18 cellular contexts compared by ENCODE assay signal in the genomic region with DNA sequence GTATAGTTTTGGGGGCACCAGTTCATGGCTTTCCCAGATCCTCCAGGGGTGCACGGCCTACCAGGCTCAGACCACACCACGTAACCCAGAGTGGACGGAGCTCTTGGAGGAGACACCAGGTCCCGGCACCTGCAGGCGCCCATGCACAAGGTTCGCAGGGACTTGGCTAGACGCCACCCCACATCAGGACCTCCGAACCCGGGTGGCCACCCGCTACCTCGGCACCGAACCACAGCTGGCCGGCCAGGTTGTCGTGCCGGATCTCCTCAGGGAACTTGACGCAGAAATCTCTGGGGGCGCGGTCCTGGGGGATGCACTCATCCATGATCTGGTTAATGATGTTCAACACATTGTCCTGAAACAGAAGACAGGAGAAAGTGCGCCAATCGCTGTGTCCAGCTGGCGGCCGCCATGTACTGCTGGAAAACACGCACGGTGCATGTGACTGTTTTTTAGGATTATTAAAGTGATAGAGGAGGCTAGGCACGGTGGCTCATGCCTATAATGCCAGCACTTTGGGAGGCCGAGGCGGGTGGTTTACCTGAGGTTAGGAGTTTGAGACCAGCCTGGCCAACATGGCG.
DNase-seq lines count a peak whose midpoint lies in the region; ATAC-seq, FAIRE-seq and TF ChIP-seq lines count a peak whose summit lies in the region.
"Had no signal": no experiment of that assay in that cellular context is flagged by ENCODE, and none has a peak within 500 bp of the region (broad histone marks: within the 10 kb centered on the region; RNA-seq: fewer than 3 reads in every experiment).

No MANE protein-coding gene starts in this region.

- H4K8ac ChIP-seq in H9 (replicated peaks; ENCODE audit: insufficient read length, low read depth, low read length): no peak overlapping the region

- ATAC-seq in GM21390 (IDR thresholded peaks at IDR 0.05; ENCODE audit: unreplicated experiment): no peak
- ATAC-seq: T-cell had no signal

- no peaks in the 10 kb centered on the region for H3K79me1 ChIP-seq in H9 (ENCODE audit: insufficient read depth, low read depth, low read length, poor library complexity, severe bottlenecking)

- no peak overlapping the region for H2BK15ac ChIP-seq in H9 (ENCODE audit: low read depth, low read length)

- in situ Hi-C loops in brain microvascular endothelial cell (cut with HindIII; ENCODE audit: low pct_ligation_motif_present, low sequenced_read_pairs): no loop called here

- no peak overlapping the region for H2BK5ac ChIP-seq in H9 (ENCODE audit: insufficient read length, low read length)

- H2BK120ac ChIP-seq in H9 (ENCODE audit: low read depth, low read length, poor library complexity, severe bottlenecking): no peak overlapping the region

- H3K56ac ChIP-seq in H9 (ENCODE audit: insufficient read length, low read depth, low read length): no peak overlapping the region

- no peak overlapping the region for H3K14ac ChIP-seq in H9 (ENCODE audit: insufficient read depth, low read length)

- no peak overlapping the region for H3K4me2 ChIP-seq in H9 (ENCODE audit: insufficient read depth, insufficient read length, low read length)
- H3K4me2 ChIP-seq: KMS-11 had no signal

- H3K27me3 ChIP-seq in H9 (ENCODE audit: insufficient read depth, low read length): no peaks in the 10 kb centered on the region
- H3K27me3 ChIP-seq in brain microvascular endothelial cell (replicated peaks): no peaks in the 10 kb centered on the region

- H3K79me2 ChIP-seq in H9 (ENCODE audit: insufficient read depth, low read length): no peaks in the 10 kb centered on the region

- FAIRE-seq in kidney (lab: Jason Lieb, UNC): no peak
- FAIRE-seq: A204.1, G401.6 had no signal

- H3K4ac ChIP-seq in H9 (ENCODE audit: low read depth, low read length): no peak overlapping the region

- H3K4me1 ChIP-seq in H9 (ENCODE audit: insufficient read depth, low read length) (no peaks in the 10 kb centered on the region), kidney (ENCODE audit: control insufficient read depth in 1 of 2, insufficient read depth in 1 of 2, low read depth in 1 of 2, low read length in 2 of 2) (no peaks in the 10 kb centered on the region)

- POLR2A ChIA-PET in activated CD4-positive, alpha-beta T cell treated with anti-CD3 and anti-CD28 coated beads, Interleukin-2, amount 10 ng/mL, durations not matched to agents 7 days and 5 days (lab: Charles Lee): no interaction called here

- H3K9me3 Mint-ChIP-seq in activated CD4-positive, alpha-beta T cell treated with anti-CD3 and anti-CD28 coated beads, Interleukin-2, amount 10 ng/mL, durations not matched to agents 7 days and 5 days: no peaks in the 10 kb centered on the region
- no peaks in the 10 kb centered on the region for H3K9me3 Mint-ChIP-seq in activated CD4-positive, alpha-beta T cell treated with anti-CD3 and anti-CD28 coated beads, Interleukin-2, amount 10 ng/mL, durations not matched to agents 24 days and 14 days
- H3K9me3 Mint-ChIP-seq in H9: no peaks in the 10 kb centered on the region; a peak in 1 of 5 replicates

- H3K9ac ChIP-seq in H9 (ENCODE audit: extremely low read depth, insufficient read length, low read length): no peak overlapping the region
- no peak overlapping the region for H3K9ac ChIP-seq in kidney (ENCODE audit: low read length in 2 of 2)
- H3K9ac ChIP-seq: KMS-11 had no signal

- H3K36me3 Mint-ChIP-seq in activated CD4-positive, alpha-beta T cell treated with anti-CD3 and anti-CD28 coated beads, Interleukin-2, amount 10 ng/mL, durations not matched to agents 7 days and 5 days (ENCODE audit: low read depth): peaks cover 2% of the 10 kb centered on the region
- H3K36me3 Mint-ChIP-seq in activated CD4-positive, alpha-beta T cell treated with anti-CD3 and anti-CD28 coated beads, Interleukin-2, amount 10 ng/mL, durations not matched to agents 24 days and 14 days (ENCODE audit: low read depth): no peaks in the 10 kb centered on the region
- H3K36me3 Mint-ChIP-seq in H9 (ENCODE audit: insufficient read depth in 1 of 3, low read depth in 3 of 3): no peaks in the 10 kb centered on the region; a peak in 2 of 7 replicates

- no peak overlapping the region for H3K4me3 Mint-ChIP-seq in activated CD4-positive, alpha-beta T cell treated with anti-CD3 and anti-CD28 coated beads, Interleukin-2, amount 10 ng/mL, durations not matched to agents 7 days and 5 days
- no peak overlapping the region for H3K4me3 Mint-ChIP-seq in activated CD4-positive, alpha-beta T cell treated with anti-CD3 and anti-CD28 coated beads, Interleukin-2, amount 10 ng/mL, durations not matched to agents 24 days and 14 days
- no peak overlapping the region for H3K4me3 Mint-ChIP-seq in H9
- H3K4me3 Mint-ChIP-seq: T-cell had no signal

- no peak overlapping the region for H3K23ac ChIP-seq in H9 (ENCODE audit: insufficient read length, low read depth, low read length)

- TF ChIP-seq CTCF in H9 (conservative IDR thresholded peaks at IDR 0.05) (no peak), kidney (IDR thresholded peaks at IDR 0.05; ENCODE audit: borderline replicate concordance, extremely low read depth, insufficient read depth) (no peak), brain microvascular endothelial cell (IDR thresholded peaks at IDR 0.05; ENCODE audit: low read depth, low read length, missing control alignments) (no peak)

- CTCF ChIA-PET in activated CD4-positive, alpha-beta T cell treated with anti-CD3 and anti-CD28 coated beads, Interleukin-2, amount 10 ng/mL, durations not matched to agents 7 days and 5 days (lab: Charles Lee): interaction anchor here (1.3 kb wide), 1 partner anchor 9 kb away, joined by 3 read pairs; no protein-coding TSS in a partner anchor

- H3K27me3 Mint-ChIP-seq in activated CD4-positive, alpha-beta T cell treated with anti-CD3 and anti-CD28 coated beads, Interleukin-2, amount 10 ng/mL, durations not matched to agents 7 days and 5 days: no peaks in the 10 kb centered on the region
- H3K27me3 Mint-ChIP-seq in activated CD4-positive, alpha-beta T cell treated with anti-CD3 and anti-CD28 coated beads, Interleukin-2, amount 10 ng/mL, durations not matched to agents 24 days and 14 days: no peaks in the 10 kb centered on the region
- H3K27me3 Mint-ChIP-seq in H9 (ENCODE audit: low read depth): peaks cover 1% of the 10 kb centered on the region; the same call in 1 of the 2 replicates
- H3K27me3 Mint-ChIP-seq: T-cell had no signal

- H4K5ac ChIP-seq in H9 (ENCODE audit: insufficient read length, low read depth, low read length): no peak overlapping the region

- H3K36me3 ChIP-seq in kidney (ENCODE audit: control insufficient read depth in 1 of 2, insufficient read depth in 2 of 2, low read length in 2 of 2): peaks cover 0 to 3% of the 10 kb centered on the region in 2 donors
- H3K36me3 ChIP-seq in brain microvascular endothelial cell (replicated peaks): no peaks in the 10 kb centered on the region

- H3K4me3 ChIP-seq in kidney (ENCODE audit: low read length in 2 of 2) (no peak overlapping the region), brain microvascular endothelial cell (ENCODE audit: low read depth, low read length) (no peak overlapping the region)

- H2AK5ac ChIP-seq in H9 (ENCODE audit: insufficient read length, low read length): no peak overlapping the region

- no peaks in the 10 kb centered on the region for H3K4me1 Mint-ChIP-seq in activated CD4-positive, alpha-beta T cell treated with anti-CD3 and anti-CD28 coated beads, Interleukin-2, amount 10 ng/mL, durations not matched to agents 7 days and 5 days
- H3K4me1 Mint-ChIP-seq in activated CD4-positive, alpha-beta T cell treated with anti-CD3 and anti-CD28 coated beads, Interleukin-2, amount 10 ng/mL, durations not matched to agents 24 days and 14 days: no peaks in the 10 kb centered on the region
- peaks cover 6 to 9% of the 10 kb centered on the region in 2 experiments for H3K4me1 Mint-ChIP-seq in H9

- no peak overlapping the region for H3K18ac ChIP-seq in H9 (ENCODE audit: insufficient read length, low read depth, low read length)

- H4K20me1 ChIP-seq in H9 (ENCODE audit: control insufficient read depth, insufficient read depth, insufficient read length): no peaks in the 10 kb centered on the region

- no CpG with 5 or more reads among the region's 28 CpGs for WGBS in H9 (ENCODE audit: extremely low coverage, insufficient read length, low lambda C conversion rate)

- H3K27ac ChIP-seq in H9 (ENCODE audit: insufficient read length, low read depth, low read length) (no peak overlapping the region), kidney (ENCODE audit: low read depth in 2 of 2, low read length in 2 of 2) (no peak overlapping the region), brain microvascular endothelial cell (no peak overlapping the region)
- H3K27ac ChIP-seq: KMS-11 had no signal

- H3K9me3 ChIP-seq in H9 (ENCODE audit: control insufficient read depth, low read depth, low read length): no peaks in the 10 kb centered on the region
- H3K9me3 ChIP-seq in kidney (ENCODE audit: control insufficient read depth in 1 of 2, low read length in 2 of 2): no peaks in the 10 kb centered on the region

- peak; percentile 1 for DNase-seq in activated CD4-positive, alpha-beta T cell treated with anti-CD3 and anti-CD28 coated beads, Interleukin-2, amount 10 ng/mL, durations not matched to agents 7 days and 5 days
- no peak for DNase-seq in activated CD4-positive, alpha-beta T cell treated with anti-CD3 and anti-CD28 coated beads, Interleukin-2, amount 10 ng/mL, durations not matched to agents 24 days and 14 days
- DNase-seq in H9 (peak; percentile 19), kidney (peak; percentile 65), brain microvascular endothelial cell (no peak), hippocampal formation (lab: John Stamatoyannopoulos, UW) (no peak)
- peak; percentile 4 for DNase-seq in stimulated activated CD8-positive, alpha-beta memory T cell treated with anti-CD3 and anti-CD28 coated beads, Interleukin-4, amount 100 ng/mL, for 48 hours
- DNase-seq: C1 segment of cervical spinal cord; foreskin fibroblast; NCI-H1092; NCI-H526 treated with DMSO at 0.1 percent for 48 hours; SHP77; stimulated activated CD4-positive, alpha-beta T cell treated with anti-CD3 and anti-CD28 coated beads, Interleukin-4, amount 100 ng/mL, for 1 hour had no signal

- intact Hi-C loops in activated CD4-positive, alpha-beta T cell treated with anti-CD3 and anti-CD28 coated beads, Interleukin-2, amount 10 ng/mL, durations not matched to agents 24 days and 14 days (cut with micrococcal nuclease): no loop called here
- intact Hi-C loops in kidney (cut with DNase I): no loop called here

- no peak overlapping the region for H2BK20ac ChIP-seq in H9 (ENCODE audit: low read depth, low read length, poor library complexity, severe bottlenecking)

- no peak overlapping the region for H3T11ph ChIP-seq in H9 (ENCODE audit: low read length)

- H2BK12ac ChIP-seq in H9 (ENCODE audit: insufficient read length, low read depth, low read length): no peak overlapping the region

- no peak overlapping the region for H2AFZ ChIP-seq in H9 (ENCODE audit: low read length)

- H3K23me2 ChIP-seq in H9 (ENCODE audit: insufficient read length, low read depth, low read length, poor library complexity, severe bottlenecking): no peaks in the 10 kb centered on the region

- H4K91ac ChIP-seq in H9 (ENCODE audit: insufficient read length, low read depth, low read length): no peak overlapping the region

- no peak overlapping the region for H3K27ac Mint-ChIP-seq in activated CD4-positive, alpha-beta T cell treated with anti-CD3 and anti-CD28 coated beads, Interleukin-2, amount 10 ng/mL, durations not matched to agents 7 days and 5 days
- H3K27ac Mint-ChIP-seq in activated CD4-positive, alpha-beta T cell treated with anti-CD3 and anti-CD28 coated beads, Interleukin-2, amount 10 ng/mL, durations not matched to agents 24 days and 14 days: no peak overlapping the region
- no peak overlapping the region for H3K27ac Mint-ChIP-seq in H9
- H3K27ac Mint-ChIP-seq: T-cell had no signal

Comparison
In these comparisons a context has a peak if more than half of its experiments do, and no peak if none do; other contexts are left out.
1. DNase-seq: peak in activated CD4-positive, alpha-beta T cell treated with anti-CD3 and anti-CD28 coated beads, Interleukin-2, amount 10 ng/mL, durations not matched to agents 7 days and 5 days (single experiment), H9 (single experiment), kidney (single experiment) and stimulated activated CD8-positive, alpha-beta memory T cell treated with anti-CD3 and anti-CD28 coated beads, Interleukin-4, amount 100 ng/mL, for 48 hours (single experiment); none in activated CD4-positive, alpha-beta T cell treated with anti-CD3 and anti-CD28 coated beads, Interleukin-2, amount 10 ng/mL, durations not matched to agents 24 days and 14 days (single experiment), brain microvascular endothelial cell (single experiment) and hippocampal formation (0 of 2).